Comparison of ENCODE assay signal across 1 cellular context in genomic region chr2:171894612-171894947, GRCh38.
TF ChIP-seq lines count a peak whose summit lies in the region.

No MANE protein-coding gene starts in this region.

TF ChIP-seq in GM12878, 131 proteins besides CTCF, POLR2A, EP300 and RAD21 (continued from another document):
- no peak for TF ChIP-seq E2F4 (IDR thresholded peaks at IDR 0.05; ENCODE audit: low read depth, low read length)
- TF ChIP-seq ELK1 (IDR thresholded peaks at IDR 0.05; ENCODE audit: low read depth, low read length), result no peak
- TF ChIP-seq NKRF (conservative IDR thresholded peaks at IDR 0.05), result no peak
- peak; percentile 11; the same call in 1 of the 2 replicates for TF ChIP-seq GATAD2B (conservative IDR thresholded peaks at IDR 0.05; ENCODE audit: low read depth)
- no peak for TF ChIP-seq IRF5 (IDR thresholded peaks at IDR 0.05; ENCODE audit: borderline replicate concordance)
- TF ChIP-seq ZNF217 (IDR thresholded peaks at IDR 0.05), result 0 out of 2 replicates have a peak, but pooled peaks have one; percentile 5
- TF ChIP-seq RUNX3 (IDR thresholded peaks at IDR 0.05; ENCODE audit: low read length), result no peak
- TF ChIP-seq FOS (IDR thresholded peaks at IDR 0.05; ENCODE audit: borderline replicate concordance, extremely low read depth, insufficient read length), result no peak
- no peak for TF ChIP-seq ZBED1 (IDR thresholded peaks at IDR 0.05; ENCODE audit: borderline replicate concordance)
- TF ChIP-seq TARDBP (IDR thresholded peaks at IDR 0.05; ENCODE audit: borderline replicate concordance), result no peak
- no peak for TF ChIP-seq SRF (IDR thresholded peaks at IDR 0.05; ENCODE audit: low read depth in 2 of 2, low read length in 2 of 2)
- TF ChIP-seq SREBF1 (IDR thresholded peaks at IDR 0.05; ENCODE audit: low read length), result no peak
- TF ChIP-seq MTA2 (IDR thresholded peaks at IDR 0.05; ENCODE audit: low read depth), result no peak
- no peak for TF ChIP-seq YBX1 (IDR thresholded peaks at IDR 0.05)
- no peak for TF ChIP-seq ETV6 (conservative IDR thresholded peaks at IDR 0.05 in 1 of 2, IDR thresholded peaks at IDR 0.05 in 1 of 2; ENCODE audit: borderline replicate concordance in 1 of 2, low read depth in 1 of 2)
- no peak for TF ChIP-seq NR2C1 (IDR thresholded peaks at IDR 0.05)
- TF ChIP-seq ZNF384 (IDR thresholded peaks at IDR 0.05; ENCODE audit: borderline replicate concordance, low read depth, low read length), result no peak
- TF ChIP-seq CBX5 (IDR thresholded peaks at IDR 0.05; ENCODE audit: low read depth), result no peak
- TF ChIP-seq MLLT1 (IDR thresholded peaks at IDR 0.05), result peak; percentile 68
- no peak for TF ChIP-seq ATF7 (IDR thresholded peaks at IDR 0.05; ENCODE audit: low read depth)
- no peak for TF ChIP-seq NR2C2 (IDR thresholded peaks at IDR 0.05; ENCODE audit: borderline replicate concordance, control insufficient read depth, insufficient read length, low read depth)
- TF ChIP-seq SPI1 (IDR thresholded peaks at IDR 0.05; ENCODE audit: borderline replicate concordance, insufficient read depth, low read depth, low read length), result no peak
